Comparison of ENCODE assay signal across 18 cellular contexts in genomic region chr6:13953061-13953705, GRCh38. TPM values are rescaled to one million over a fixed set of nuclear protein-coding genes. Genes with fewer than 3 reads are reported as not detected.
DNase-seq lines count a peak whose midpoint lies in the region; ATAC-seq and TF ChIP-seq lines count a peak whose summit lies in the region.
"Had no signal": no experiment of that assay in that cellular context is flagged by ENCODE, and none has a peak within 500 bp of the region (broad histone marks: within the 10 kb centered on the region; RNA-seq: fewer than 3 reads in every experiment).

No MANE protein-coding gene starts in this region.

- DNase-seq in NCI-H82 (lab: John Stamatoyannopoulos, UW) (peak; percentile 52), NCI-H82 treated with DMSO at 0.1 percent for 48 hours (lab: John Stamatoyannopoulos, UW; ENCODE audit: unreplicated experiment) (no peak), foreskin melanocyte (peak; percentile 20), NCI-H1417 treated with DMSO at 0.1 percent for 48 hours (lab: John Stamatoyannopoulos, UW) (no peak), SIG-M5 (lab: John Stamatoyannopoulos, UW) (no peak), mucosa of gallbladder (ENCODE audit: low spot score) (no peak)
- DNase-seq in stimulated activated CD8-positive, alpha-beta memory T cell treated with anti-CD3 and anti-CD28 coated beads, Interleukin-4, amount 100 ng/mL, for 48 hours = no peak
- DNase-seq: activated CD4-positive, alpha-beta T cell treated with anti-CD3 and anti-CD28 coated beads for 36 hours; activated naive CD8-positive, alpha-beta T cell treated with anti-CD3 and anti-CD28 coated beads, Interleukin-2, amount 50 U/mL, for 24 hours; erythroblast; hippocampal formation; NCI-H1048; NCI-H446; stimulated activated naive CD4-positive, alpha-beta T cell treated with Interleukin-2 at 50 U/mL for 16 hours; T-cell had no signal

- ATAC-seq in SK-N-SH treated with all-trans-retinoic acid at 6 μM for 48 hours = peak; percentile 41; the same call in 2 of the 3 replicates
- ATAC-seq: activated CD4-positive, alpha-beta T cell treated with anti-CD3 and anti-CD28 coated beads for 36 hours; activated naive CD8-positive, alpha-beta T cell treated with anti-CD3 and anti-CD28 coated beads, Interleukin-2, amount 50 U/mL, for 24 hours; sciatic nerve; T-cell had no signal

TF ChIP-seq in SK-N-SH treated with all-trans-retinoic acid at 6 μM for 48 hours, 23 proteins besides CTCF, POLR2A, EP300 and RAD21:
- TF ChIP-seq ZNF8 (CRISPR knock-in tag; IDR thresholded peaks at IDR 0.05) = no peak
- TF ChIP-seq CREB5 (CRISPR knock-in tag; IDR thresholded peaks at IDR 0.05; ENCODE audit: low read depth) = no peak
- no peak for TF ChIP-seq ZC3H10 (CRISPR knock-in tag; IDR thresholded peaks at IDR 0.05)
- TF ChIP-seq, protein P1, sequence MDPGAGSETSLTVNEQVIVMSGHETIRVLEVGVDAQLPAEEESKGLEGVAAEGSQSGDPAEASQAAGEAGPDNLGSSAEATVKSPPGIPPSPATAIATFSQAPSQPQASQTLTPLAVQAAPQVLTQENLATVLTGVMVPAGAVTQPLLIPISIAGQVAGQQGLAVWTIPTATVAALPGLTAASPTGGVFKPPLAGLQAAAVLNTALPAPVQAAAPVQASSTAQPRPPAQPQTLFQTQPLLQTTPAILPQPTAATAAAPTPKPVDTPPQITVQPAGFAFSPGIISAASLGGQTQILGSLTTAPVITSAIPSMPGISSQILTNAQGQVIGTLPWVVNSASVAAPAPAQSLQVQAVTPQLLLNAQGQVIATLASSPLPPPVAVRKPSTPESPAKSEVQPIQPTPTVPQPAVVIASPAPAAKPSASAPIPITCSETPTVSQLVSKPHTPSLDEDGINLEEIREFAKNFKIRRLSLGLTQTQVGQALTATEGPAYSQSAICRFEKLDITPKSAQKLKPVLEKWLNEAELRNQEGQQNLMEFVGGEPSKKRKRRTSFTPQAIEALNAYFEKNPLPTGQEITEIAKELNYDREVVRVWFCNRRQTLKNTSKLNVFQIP (CRISPR knock-in tag; IDR thresholded peaks at IDR 0.05; ENCODE audit: borderline replicate concordance, low read depth) = no peak
- no peak for TF ChIP-seq BACH2 (CRISPR knock-in tag; IDR thresholded peaks at IDR 0.05; ENCODE audit: borderline replicate concordance)
- TF ChIP-seq, protein P2, sequence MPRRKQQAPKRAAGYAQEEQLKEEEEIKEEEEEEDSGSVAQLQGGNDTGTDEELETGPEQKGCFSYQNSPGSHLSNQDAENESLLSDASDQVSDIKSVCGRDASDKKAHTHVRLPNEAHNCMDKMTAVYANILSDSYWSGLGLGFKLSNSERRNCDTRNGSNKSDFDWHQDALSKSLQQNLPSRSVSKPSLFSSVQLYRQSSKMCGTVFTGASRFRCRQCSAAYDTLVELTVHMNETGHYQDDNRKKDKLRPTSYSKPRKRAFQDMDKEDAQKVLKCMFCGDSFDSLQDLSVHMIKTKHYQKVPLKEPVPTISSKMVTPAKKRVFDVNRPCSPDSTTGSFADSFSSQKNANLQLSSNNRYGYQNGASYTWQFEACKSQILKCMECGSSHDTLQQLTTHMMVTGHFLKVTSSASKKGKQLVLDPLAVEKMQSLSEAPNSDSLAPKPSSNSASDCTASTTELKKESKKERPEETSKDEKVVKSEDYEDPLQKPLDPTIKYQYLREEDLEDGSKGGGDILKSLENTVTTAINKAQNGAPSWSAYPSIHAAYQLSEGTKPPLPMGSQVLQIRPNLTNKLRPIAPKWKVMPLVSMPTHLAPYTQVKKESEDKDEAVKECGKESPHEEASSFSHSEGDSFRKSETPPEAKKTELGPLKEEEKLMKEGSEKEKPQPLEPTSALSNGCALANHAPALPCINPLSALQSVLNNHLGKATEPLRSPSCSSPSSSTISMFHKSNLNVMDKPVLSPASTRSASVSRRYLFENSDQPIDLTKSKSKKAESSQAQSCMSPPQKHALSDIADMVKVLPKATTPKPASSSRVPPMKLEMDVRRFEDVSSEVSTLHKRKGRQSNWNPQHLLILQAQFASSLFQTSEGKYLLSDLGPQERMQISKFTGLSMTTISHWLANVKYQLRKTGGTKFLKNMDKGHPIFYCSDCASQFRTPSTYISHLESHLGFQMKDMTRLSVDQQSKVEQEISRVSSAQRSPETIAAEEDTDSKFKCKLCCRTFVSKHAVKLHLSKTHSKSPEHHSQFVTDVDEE (CRISPR knock-in tag; IDR thresholded peaks at IDR 0.05) = no peak
- TF ChIP-seq, protein P3, sequence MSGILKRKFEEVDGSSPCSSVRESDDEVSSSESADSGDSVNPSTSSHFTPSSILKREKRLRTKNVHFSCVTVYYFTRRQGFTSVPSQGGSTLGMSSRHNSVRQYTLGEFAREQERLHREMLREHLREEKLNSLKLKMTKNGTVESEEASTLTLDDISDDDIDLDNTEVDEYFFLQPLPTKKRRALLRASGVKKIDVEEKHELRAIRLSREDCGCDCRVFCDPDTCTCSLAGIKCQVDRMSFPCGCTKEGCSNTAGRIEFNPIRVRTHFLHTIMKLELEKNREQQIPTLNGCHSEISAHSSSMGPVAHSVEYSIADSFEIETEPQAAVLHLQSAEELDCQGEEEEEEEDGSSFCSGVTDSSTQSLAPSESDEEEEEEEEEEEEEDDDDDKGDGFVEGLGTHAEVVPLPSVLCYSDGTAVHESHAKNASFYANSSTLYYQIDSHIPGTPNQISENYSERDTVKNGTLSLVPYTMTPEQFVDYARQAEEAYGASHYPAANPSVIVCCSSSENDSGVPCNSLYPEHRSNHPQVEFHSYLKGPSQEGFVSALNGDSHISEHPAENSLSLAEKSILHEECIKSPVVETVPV (CRISPR knock-in tag; IDR thresholded peaks at IDR 0.05) = no peak
- TF ChIP-seq ZFP30 (CRISPR knock-in tag; IDR thresholded peaks at IDR 0.05) = no peak

RNA-seq across cellular contexts. Expression of gene RNF182, which starts 28.4 kb away (rescaled TPM):
- 0.14 TPM for total RNA-seq in mucosa of gallbladder
- total RNA-seq: activated CD4-positive, alpha-beta T cell treated with anti-CD3 and anti-CD28 coated beads for 36 hours; OCI-LY7 had no signal

Comparison
In these comparisons a context has a peak if more than half of its experiments do, and no peak if none do; other contexts are left out.
1. DNase-seq: peak in NCI-H82 (single experiment) and foreskin melanocyte (single experiment); none in NCI-H82 treated with DMSO at 0.1 percent for 48 hours (single experiment), NCI-H1417 treated with DMSO at 0.1 percent for 48 hours (single experiment), SIG-M5 (single experiment), mucosa of gallbladder (single experiment) and stimulated activated CD8-positive, alpha-beta memory T cell treated with anti-CD3 and anti-CD28 coated beads, Interleukin-4, amount 100 ng/mL, for 48 hours (single experiment).